8 cellular contexts compared by ENCODE assay signal in genomic region chr22:23787600-23787896, GRCh38. TPM values are rescaled to one million over a fixed set of nuclear protein-coding genes. Genes with fewer than 3 reads are reported as not detected.
DNase-seq lines count a peak whose midpoint lies in the region; ATAC-seq lines count a peak whose summit lies in the region.

No MANE protein-coding gene starts in this region.

- H3K4me1 Mint-ChIP-seq in activated T-cell treated with anti-CD3 and anti-CD28 coated beads, Interleukin-2, amount 50 U/mL, for 4 hours (ENCODE audit: low read depth), result peaks cover 38% of the 10 kb centered on the region
- H3K4me1 Mint-ChIP-seq in T-helper 17 cell, result peaks cover 10% of the 10 kb centered on the region

- H3K27ac ChIP-seq in substantia nigra (ENCODE audit: low read depth, low read length, poor library complexity, severe bottlenecking), result peak overlapping the region; percentile 53

- H3K4me3 ChIP-seq in iPS-11a (ENCODE audit: low read depth, low read length), result peak overlapping the region; percentile 76

- ATAC-seq in activated T-cell treated with anti-CD3 and anti-CD28 coated beads, Interleukin-2, amount 50 U/mL, for 4 hours, result no peak
- ATAC-seq in T-helper 17 cell (peak; percentile 43), HG03039 (IDR thresholded peaks at IDR 0.05; ENCODE audit: unreplicated experiment) (no peak), HG02884 (IDR thresholded peaks at IDR 0.05; ENCODE audit: unreplicated experiment) (no peak)

- no peaks in the 10 kb centered on the region for H3K9me3 ChIP-seq in T-helper 17 cell (ENCODE audit: control insufficient read depth, low read length, poor library complexity, severe bottlenecking)

- peak overlapping the region; percentile 88 for H3K4me3 Mint-ChIP-seq in activated T-cell treated with anti-CD3 and anti-CD28 coated beads, Interleukin-2, amount 50 U/mL, for 4 hours
- peak overlapping the region; percentile 91 for H3K4me3 Mint-ChIP-seq in T-helper 17 cell

- no peaks in the 10 kb centered on the region for H3K9me3 Mint-ChIP-seq in activated T-cell treated with anti-CD3 and anti-CD28 coated beads, Interleukin-2, amount 50 U/mL, for 4 hours

- H3K27ac Mint-ChIP-seq in T-helper 17 cell, result peak overlapping the region; percentile 88

- H3K27me3 Mint-ChIP-seq in activated T-cell treated with anti-CD3 and anti-CD28 coated beads, Interleukin-2, amount 50 U/mL, for 4 hours (ENCODE audit: low read depth), result no peaks in the 10 kb centered on the region
- H3K27me3 Mint-ChIP-seq in T-helper 17 cell, result no peaks in the 10 kb centered on the region

- DNase-seq in activated T-cell treated with anti-CD3 and anti-CD28 coated beads, Interleukin-2, amount 50 U/mL, for 4 hours, result no peak
- DNase-seq in activated T-cell treated with anti-CD3 and anti-CD28 coated beads for 4 hours, result no peak
- no peak for DNase-seq in T-helper 17 cell
- peak in 1 of 49 donors; percentile 54 for DNase-seq in substantia nigra (lab: John Stamatoyannopoulos, UW)
- DNase-seq in globus pallidus (ENCODE audit: low spot score), result no peak

- H3K36me3 Mint-ChIP-seq in activated T-cell treated with anti-CD3 and anti-CD28 coated beads, Interleukin-2, amount 50 U/mL, for 4 hours (ENCODE audit: insufficient read depth), result peaks cover 12% of the 10 kb centered on the region
- no peaks in the 10 kb centered on the region for H3K36me3 Mint-ChIP-seq in T-helper 17 cell (ENCODE audit: low read depth)

RNA-seq across cellular contexts. Expression of gene SMARCB1, which starts 0.8 kb away (rescaled TPM):
- 100 to 1,000 TPM; 105 to 128 (median 109) TPM for total RNA-seq in activated T-cell treated with anti-CD3 and anti-CD28 coated beads, Interleukin-2, amount 50 U/mL, for 4 hours
- 10 to 100 TPM; 45.0 to 53.6 TPM for total RNA-seq in T-helper 17 cell

RNA-seq across cellular contexts. Expression of gene MMP11, which starts 14.9 kb away (rescaled TPM):
- 1 to 10 TPM in 1 of 3 donors, under 1 TPM in 2; 0.65 to 2.2 (median 0.69) TPM for total RNA-seq in activated T-cell treated with anti-CD3 and anti-CD28 coated beads, Interleukin-2, amount 50 U/mL, for 4 hours
- 1 to 10 TPM in 1 of 2 donors, under 1 TPM in 1; 0.76 to 1.2 TPM for total RNA-seq in T-helper 17 cell

RNA-seq across cellular contexts. Expression of gene CHCHD10, which starts 19.8 kb away (rescaled TPM):
- 100 to 1,000 TPM; 113 to 204 (median 187) TPM for total RNA-seq in activated T-cell treated with anti-CD3 and anti-CD28 coated beads, Interleukin-2, amount 50 U/mL, for 4 hours
- total RNA-seq in T-helper 17 cell, result 10 to 100 TPM; 31.6 to 44.0 TPM

RNA-seq across cellular contexts. Expression of gene C22orf15, which starts 24.8 kb away (rescaled TPM):
- total RNA-seq in activated T-cell treated with anti-CD3 and anti-CD28 coated beads, Interleukin-2, amount 50 U/mL, for 4 hours, result under 1 TPM in 2 of 3 donors, not detected in 1; 0.11 to 0.30 TPM
- under 1 TPM; 0.30 to 0.81 TPM for total RNA-seq in T-helper 17 cell

RNA-seq across cellular contexts. Expression of gene VPREB3, which starts 33.3 kb away (rescaled TPM):
- total RNA-seq in activated T-cell treated with anti-CD3 and anti-CD28 coated beads, Interleukin-2, amount 50 U/mL, for 4 hours, result not detected
- total RNA-seq in T-helper 17 cell, result 1 to 10 TPM in 1 of 2 donors, not detected in 1; 4.4 TPM
